Comparison of ENCODE assay signal across 10 cellular contexts in genomic region chr17:2405247-2405926, GRCh38. TPM values are rescaled to one million over a fixed set of nuclear protein-coding genes. Genes with fewer than 3 reads are reported as not detected.
A peak's percentile ranks its signal among the peaks of the same experiment; 100 is the strongest.
DNase-seq lines count a peak whose midpoint lies in the region; ATAC-seq and TF ChIP-seq lines count a peak whose summit lies in the region.
"Had no signal": no experiment of that assay in that cellular context is flagged by ENCODE, and none has a peak within 500 bp of the region (broad histone marks: within the 10 kb centered on the region; RNA-seq: fewer than 3 reads in every experiment).

No MANE protein-coding gene starts in this region.

- intact Hi-C loops in CD8-positive, alpha-beta T cell (cut with DNase I, micrococcal nuclease) = no loop called here
- intact Hi-C loops in psoas muscle (cut with DNase I) = no loop called here

- no peak overlapping the region for H3K18ac ChIP-seq in mesendoderm (ENCODE audit: low read length)

- peak overlapping the region; percentile 18 for H3K27ac Mint-ChIP-seq in CD8-positive, alpha-beta T cell

- H3K4me1 ChIP-seq in CD8-positive, alpha-beta T cell (ENCODE audit: insufficient read depth, low read length) = peaks cover 8% of the 10 kb centered on the region
- H3K4me1 ChIP-seq in Peyer's patch = peaks cover 0 to 54% (median 9%) of the 10 kb centered on the region in 4 donors
- H3K4me1 ChIP-seq in psoas muscle = peaks cover 49% of the 10 kb centered on the region
- no peaks in the 10 kb centered on the region for H3K4me1 ChIP-seq in mesendoderm (ENCODE audit: control insufficient read depth, low read depth, low read length)

- no peak overlapping the region for H2AK5ac ChIP-seq in mesendoderm (ENCODE audit: low read length)

- H3K56ac ChIP-seq in mesendoderm (ENCODE audit: low read length) = no peak overlapping the region

- H3K23ac ChIP-seq in mesendoderm (ENCODE audit: low read length) = no peak overlapping the region

- no peaks in the 10 kb centered on the region for H3K9me3 Mint-ChIP-seq in CD8-positive, alpha-beta T cell

- H4K5ac ChIP-seq in mesendoderm (ENCODE audit: low read length) = no peak overlapping the region

- TF ChIP-seq CTCF in CD8-positive, alpha-beta T cell (IDR thresholded peaks at IDR 0.05) = no peak
- TF ChIP-seq CTCF in Peyer's patch (IDR thresholded peaks at IDR 0.05) (no peak), psoas muscle (IDR thresholded peaks at IDR 0.05) (no peak)

- H3K27me3 Mint-ChIP-seq in CD8-positive, alpha-beta T cell (ENCODE audit: low read depth) = no peaks in the 10 kb centered on the region

- H2BK15ac ChIP-seq in mesendoderm (replicated peaks; ENCODE audit: low read depth) = no peak overlapping the region

- no peak for TF ChIP-seq POLR2A in Peyer's patch (IDR thresholded peaks at IDR 0.05)

- H3K79me1 ChIP-seq in mesendoderm (ENCODE audit: low read length) = no peaks in the 10 kb centered on the region

- DNase-seq in CD8-positive, alpha-beta T cell = no peak
- DNase-seq in Peyer's patch (no peak), epithelial cell of prostate (ENCODE audit: low read depth, low spot score) (peak; percentile 93), psoas muscle (no peak), mesendoderm (no peak), midbrain (lab: John Stamatoyannopoulos, UW) (no peak)
- DNase-seq: foreskin melanocyte, NCI-H1930 had no signal

- no peak overlapping the region for H2BK5ac ChIP-seq in mesendoderm (ENCODE audit: low read length)

- peaks cover 13% of the 10 kb centered on the region for H3K4me1 Mint-ChIP-seq in CD8-positive, alpha-beta T cell (ENCODE audit: low read depth)

- H3K79me2 ChIP-seq in mesendoderm (ENCODE audit: control insufficient read depth, insufficient read depth, low read length) = no peaks in the 10 kb centered on the region

- no peak overlapping the region for H3K9ac ChIP-seq in mesendoderm (ENCODE audit: low read length)

- H3K4ac ChIP-seq in mesendoderm (ENCODE audit: low read depth, low read length) = no peak overlapping the region

- POLR2A ChIA-PET in CD8-positive, alpha-beta T cell (lab: Charles Lee) = interaction anchor here (1.0 to 1.6 kb wide), 2 partner anchors 11 to 12 kb away, joined by 3 to 6 read pairs; no protein-coding TSS in a partner anchor

- no peak overlapping the region for H3K27ac ChIP-seq in CD8-positive, alpha-beta T cell (ENCODE audit: low read depth, low read length)
- H3K27ac ChIP-seq in Peyer's patch (peak overlapping the region in 3 of 4 donors; percentile 86 to 97 (median 97)), epithelial cell of prostate (peak overlapping the region; percentile 100), psoas muscle (peak overlapping the region; percentile 86), mesendoderm (ENCODE audit: low read depth, low read length) (no peak overlapping the region)

- no peaks in the 10 kb centered on the region for H3K27me3 ChIP-seq in CD8-positive, alpha-beta T cell (ENCODE audit: insufficient read depth, low read length)
- no peaks in the 10 kb centered on the region for H3K27me3 ChIP-seq in Peyer's patch
- no peaks in the 10 kb centered on the region for H3K27me3 ChIP-seq in psoas muscle (ENCODE audit: insufficient read depth in 3 of 3, low read length in 2 of 3)
- H3K27me3 ChIP-seq in mesendoderm (ENCODE audit: insufficient read depth, low read length, poor library complexity) = no peaks in the 10 kb centered on the region

- H3K36me3 Mint-ChIP-seq in CD8-positive, alpha-beta T cell = peaks cover 16% of the 10 kb centered on the region

- H3K4me3 Mint-ChIP-seq in CD8-positive, alpha-beta T cell = no peak overlapping the region

- no peak overlapping the region for H3K4me3 ChIP-seq in CD8-positive, alpha-beta T cell (ENCODE audit: low read depth, low read length)
- H3K4me3 ChIP-seq in Peyer's patch (no peak overlapping the region), psoas muscle (no peak overlapping the region), mesendoderm (ENCODE audit: low read length) (no peak overlapping the region)

- CTCF ChIA-PET in CD8-positive, alpha-beta T cell (lab: Charles Lee) = interaction anchor here (3.8 to 4.8 kb wide), 2 partner anchors 11 to 22 kb away, joined by 34 to 35 read pairs; no protein-coding TSS in a partner anchor

- no peaks in the 10 kb centered on the region for H3K9me3 ChIP-seq in CD8-positive, alpha-beta T cell (ENCODE audit: low read length)
- H3K9me3 ChIP-seq in Peyer's patch = no peaks in the 10 kb centered on the region
- H3K9me3 ChIP-seq in psoas muscle = no peaks in the 10 kb centered on the region

- WGBS in psoas muscle, 3 donors = 80 to 86% (median 82%) methylated on average over 14 of the region's 14 CpGs
- no CpG with 5 or more reads among the region's 14 CpGs for WGBS in mesendoderm (ENCODE audit: extremely low coverage, insufficient coverage, low lambda C conversion rate)

- H3K4me2 ChIP-seq in mesendoderm (ENCODE audit: low read length) = no peak overlapping the region

- no peak for ATAC-seq in CD8-positive, alpha-beta T cell
- ATAC-seq in psoas muscle (no peak), HG02763 (IDR thresholded peaks at IDR 0.05; ENCODE audit: unreplicated experiment) (no peak), GM18519 (IDR thresholded peaks at IDR 0.05; ENCODE audit: low FRiP score, unreplicated experiment) (no peak)

- H4K8ac ChIP-seq in mesendoderm (ENCODE audit: low read depth, low read length) = no peak overlapping the region

- H2BK120ac ChIP-seq in mesendoderm (ENCODE audit: low read depth, low read length) = no peak overlapping the region

- no peaks in the 10 kb centered on the region for H3K36me3 ChIP-seq in CD8-positive, alpha-beta T cell (ENCODE audit: insufficient read depth, low read length)
- H3K36me3 ChIP-seq in Peyer's patch = no peaks in the 10 kb centered on the region
- no peaks in the 10 kb centered on the region for H3K36me3 ChIP-seq in psoas muscle (ENCODE audit: insufficient read depth in 1 of 2, low read depth in 1 of 2)
- no peaks in the 10 kb centered on the region for H3K36me3 ChIP-seq in mesendoderm (ENCODE audit: control insufficient read depth, insufficient read depth, low read length)

RNA-seq across cellular contexts. Expression of gene MNT, which starts 4.5 kb away (rescaled TPM):
- total RNA-seq in CD8-positive, alpha-beta T cell = 100 to 1,000 TPM; 105 to 114 TPM
- 10 to 100 TPM in 3 of 4 donors, 1 to 10 TPM in 1; 9.5 to 57.8 (median 39.0) TPM for total RNA-seq in Peyer's patch
- 10 to 100 TPM in 1 of 4 donors, 1 to 10 TPM in 3; 6.6 to 11.7 (median 8.0) TPM for total RNA-seq in psoas muscle
- 1 to 10 TPM; 2.5 to 9.2 (median 4.3) TPM for polyA plus RNA-seq in psoas muscle
- 10.1 TPM for polyA plus RNA-seq in mesendoderm (2013, experiment 1 of 2)
- polyA plus RNA-seq in mesendoderm (2013, experiment 2 of 2) = 10.7 TPM

Comparison
In these comparisons a context has a peak if more than half of its experiments do, and no peak if none do; other contexts are left out.
1. H3K27ac ChIP-seq: peak in Peyer's patch (3 of 4), epithelial cell of prostate (single experiment) and psoas muscle (single experiment); none in CD8-positive, alpha-beta T cell (single experiment) and mesendoderm (single experiment).